ENCODE assay signal across 8 cellular contexts in genomic region chr5:141618804-141619554, GRCh38. TPM values are rescaled to one million over a fixed set of nuclear protein-coding genes. Genes with fewer than 3 reads are reported as not detected.
DNase-seq lines count a peak whose midpoint lies in the region; ATAC-seq and TF ChIP-seq lines count a peak whose summit lies in the region.

TSS of gene DIAPH1 (minus strand) at chr5:141619000. CDS start at chr5:141618914, 86 bp downstream.

- peak within 1 kb of the TSS; percentile 74 for H3K9ac ChIP-seq in IMR-90 (ENCODE audit: low read depth, low read length)

- no peaks in the 10 kb centered on the region for H3K27me3 ChIP-seq in IMR-90 (ENCODE audit: control insufficient read depth, insufficient read depth, low read length)

- peaks cover 3% of the 10 kb centered on the region; the same call in 1 of the 2 replicates for H4K20me1 ChIP-seq in IMR-90 (ENCODE audit: insufficient read depth, low read length)
- peaks cover 13% of the 10 kb centered on the region; the same call in 1 of the 2 replicates for H4K20me1 ChIP-seq in OCI-LY7 (ENCODE audit: insufficient read depth, low read length)

- peaks cover 20% of the 10 kb centered on the region for H3K36me3 ChIP-seq in IMR-90 (ENCODE audit: control insufficient read depth, insufficient read depth, low read length)
- H3K36me3 ChIP-seq in OCI-LY7 (ENCODE audit: insufficient read depth, low read length) = peaks cover 65% of the 10 kb centered on the region

- no peak within 1 kb of the TSS for H2BK15ac ChIP-seq in IMR-90 (ENCODE audit: low read depth, low read length)

- H2BK5ac ChIP-seq in IMR-90 (ENCODE audit: low read depth, low read length, poor library complexity, severe bottlenecking) = no peak within 1 kb of the TSS

- no peak within 1 kb of the TSS for H2BK120ac ChIP-seq in IMR-90 (ENCODE audit: low read depth, low read length)

- H4K8ac ChIP-seq in IMR-90 (ENCODE audit: low read depth in 2 of 2, low read length in 2 of 2) = peak within 1 kb of the TSS in 1 of 2 experiments; percentile 20; a peak in 2 of 4 replicates

- no peak within 1 kb of the TSS for H2BK20ac ChIP-seq in IMR-90 (ENCODE audit: low read depth, low read length)

- H3K27ac ChIP-seq in IMR-90 (ENCODE audit: insufficient read depth, low read length) (peak within 1 kb of the TSS; percentile 41), OCI-LY7 (ENCODE audit: low read depth, low read length, poor library complexity, severe bottlenecking) (peak within 1 kb of the TSS; percentile 63)

- WGBS in IMR-90 (ENCODE audit: extremely low coverage in 2 of 2, insufficient read length in 1 of 2), 2 experiments = 7% methylated on average over 17 of the region's 70 CpGs; no CpG with 5 or more reads in 1 of the 2 experiments

- peak; percentile 86 for ATAC-seq in GM21528 (IDR thresholded peaks at IDR 0.05; ENCODE audit: low FRiP score, unreplicated experiment)
- peak; percentile 94 for ATAC-seq in IMR-90 (ENCODE audit: low read depth)

- H3K4me2 ChIP-seq in IMR-90 (ENCODE audit: low read depth, low read length) (peak within 1 kb of the TSS; percentile 99), OCI-LY7 (ENCODE audit: low read length) (peak within 1 kb of the TSS; percentile 89)

- intact Hi-C loops in IMR-90 (cut with micrococcal nuclease) = loop anchor here (1.0 to 2.0 kb wide), 2 partner anchors 14 to 27 kb away; no protein-coding TSS in a partner anchor
- intact Hi-C loops in OCI-LY7 (cut with micrococcal nuclease; ENCODE audit: unreplicated experiment) = loop anchor here (1.0 to 10.0 kb wide), 5 partner anchors 17 to 104 kb away; partner anchors contain the start of genes HDAC3 and RELL2

- peak; percentile 70; the same call in 1 of the 2 replicates for TF ChIP-seq POLR2A in IMR-90 (IDR thresholded peaks at IDR 0.05; ENCODE audit: low read depth, low read length)

- DNase-seq in DMS153 treated with DMSO at 0.1 percent for 48 hours (lab: John Stamatoyannopoulos, UW; ENCODE audit: unreplicated experiment) (peak; percentile 76), IMR-90 (peak; percentile 94), OCI-LY7 (ENCODE audit: low spot score) (peak; percentile 98), activated T-cell treated with anti-CD3 and anti-CD28 coated beads for 1 hour (ENCODE audit: low read depth) (peak; percentile 98), epithelial cell of esophagus (ENCODE audit: low read depth) (peak; percentile 99), mucosa of gallbladder (ENCODE audit: low spot score) (peak; percentile 98)
- peak; percentile 96 to 99 for DNase-seq in stimulated activated CD8-positive, alpha-beta memory T cell treated with anti-CD3 and anti-CD28 coated beads, Interleukin-4, amount 100 ng/mL, for 4 hours (ENCODE audit: low read depth in 2 of 2, low spot score in 1 of 2)

- H3K9me3 ChIP-seq in IMR-90 (ENCODE audit: control insufficient read depth, insufficient read depth, low read length) = no peaks in the 10 kb centered on the region
- no peaks in the 10 kb centered on the region for H3K9me3 ChIP-seq in OCI-LY7 (ENCODE audit: low read length)

- H3K9me1 ChIP-seq in IMR-90 (ENCODE audit: insufficient read depth, low read length) = peaks cover 2% of the 10 kb centered on the region; the same call in 1 of the 2 replicates

- peaks cover 12 to 27% of the 10 kb centered on the region in 2 experiments for H3K79me1 ChIP-seq in IMR-90 (ENCODE audit: low read depth in 1 of 2, low read length in 2 of 2)

- peak within 1 kb of the TSS; percentile 67 for H3K23ac ChIP-seq in IMR-90 (ENCODE audit: low read depth, low read length)

- dilution Hi-C loops in IMR-90 (cut with HindIII; ENCODE audit: low sequenced_read_pairs, unreplicated experiment) = no loop called here

- peak within 1 kb of the TSS; percentile 87 for H2AFZ ChIP-seq in IMR-90 (replicated peaks; ENCODE audit: low read length, poor library complexity)
- peak within 1 kb of the TSS; percentile 53 for H2AFZ ChIP-seq in OCI-LY7 (ENCODE audit: low read length)

- H3K9me2 ChIP-seq in OCI-LY7 (ENCODE audit: insufficient read depth, low read length) = no peaks in the 10 kb centered on the region

- peak within 1 kb of the TSS; percentile 55 for H3K4me3 ChIP-seq in IMR-90 (ENCODE audit: insufficient read depth, low read depth, low read length)
- H3K4me3 ChIP-seq in OCI-LY7 (ENCODE audit: low read depth, low read length, poor library complexity, severe bottlenecking) = peak within 1 kb of the TSS; percentile 98
- H3K4me3 ChIP-seq in epithelial cell of esophagus (ENCODE audit: low read length) = peak within 1 kb of the TSS; percentile 80

- peak; percentile 85 for TF ChIP-seq RAD21 in IMR-90 (IDR thresholded peaks at IDR 0.05; ENCODE audit: low read length)

- CTCF ChIA-PET in IMR-90 (lab: Yijun Ruan, JAX) = interaction anchor here (0.6 to 6.7 kb wide), 13 partner anchors 9 to 52 kb away, joined by 3 to 94 read pairs (median 6); partner anchors contain the start of genes HDAC3 and RELL2
- CTCF ChIA-PET in OCI-LY7 (lab: Charles Lee; ENCODE audit: unreplicated experiment) = interaction anchor here (0.7 to 2.4 kb wide), 6 partner anchors 12 to 52 kb away, joined by 3 to 24 read pairs (median 5); partner anchors contain the start of gene RELL2

- 0 out of 2 replicates have a peak, but pooled peaks cover 3% of the 10 kb centered on the region for H3K4me1 ChIP-seq in IMR-90 (ENCODE audit: control insufficient read depth, insufficient read depth, low read length)
- H3K4me1 ChIP-seq in OCI-LY7 (ENCODE audit: insufficient read depth, low read length, poor library complexity, severe bottlenecking) = peaks cover 54% of the 10 kb centered on the region

- no peak within 1 kb of the TSS; the same call in none of the 2 replicates for H4K91ac ChIP-seq in IMR-90 (ENCODE audit: insufficient read depth, low read depth, low read length)

- H3K14ac ChIP-seq in IMR-90 (replicated peaks; ENCODE audit: low read depth, low read length) = peak within 1 kb of the TSS; percentile 54

- peak within 1 kb of the TSS; percentile 71 for H2AK9ac ChIP-seq in IMR-90 (replicated peaks; ENCODE audit: low read depth, low read length, poor library complexity)

- H3K4ac ChIP-seq in IMR-90 (ENCODE audit: low read depth, low read length) = peak within 1 kb of the TSS; percentile 48

- H3K56ac ChIP-seq in IMR-90 (ENCODE audit: extremely low read depth, insufficient read depth, low read length) = peak within 1 kb of the TSS; percentile 59; the same call in 1 of the 2 replicates

- POLR2A ChIA-PET in IMR-90 (lab: Charles Lee; ENCODE audit: unreplicated experiment) (interaction anchor here (1.2 kb wide), 1 partner anchor 32 kb away, joined by 6 read pairs; the partner anchor contains the start of gene FCHSD1), OCI-LY7 (lab: Charles Lee) (interaction anchor here (1.1 to 8.3 kb wide), 6 partner anchors 11 to 26 kb away, joined by 3 to 101 read pairs (median 24); partner anchors contain the start of genes HDAC3 and RELL2)

- peak within 1 kb of the TSS; percentile 43; the same call in 1 of the 2 replicates for H2AK5ac ChIP-seq in IMR-90 (ENCODE audit: low read depth, low read length)

- in situ Hi-C loops in IMR-90 (cut with MboI; ENCODE audit: low sequenced_read_pairs) = no loop called here

- peak within 1 kb of the TSS; percentile 32; the same call in 1 of the 2 replicates for H4K5ac ChIP-seq in IMR-90 (ENCODE audit: low read depth, low read length)

- H3K79me2 ChIP-seq in OCI-LY7 (ENCODE audit: insufficient read depth, low read depth, low read length) = peaks cover 42% of the 10 kb centered on the region

- TF ChIP-seq CTCF in IMR-90 (conservative IDR thresholded peaks at IDR 0.05; ENCODE audit: low read depth, low read length) = peak; percentile 99
- peak; percentile 97 for TF ChIP-seq CTCF in OCI-LY7 (conservative IDR thresholded peaks at IDR 0.05; ENCODE audit: low read length)
- peak; percentile 76 for TF ChIP-seq CTCF in epithelial cell of esophagus (IDR thresholded peaks at IDR 0.05; ENCODE audit: insufficient read depth, low read depth, low read length, missing control alignments)

- BruUV-seq in IMR-90 (replicated peaks; lab: Mats Ljungman, UMichigan) (no TSS peak), OCI-LY7 (replicated peaks; lab: Mats Ljungman, UMichigan) (no TSS peak)

- 0 out of 2 replicates have a peak within 1 kb of the TSS, but pooled peaks have one; percentile 11 for H3K18ac ChIP-seq in IMR-90 (ENCODE audit: low read depth, low read length)

TF ChIP-seq in IMR-90, 13 proteins besides CTCF, POLR2A, EP300 and RAD21:
- TF ChIP-seq, protein P1, sequence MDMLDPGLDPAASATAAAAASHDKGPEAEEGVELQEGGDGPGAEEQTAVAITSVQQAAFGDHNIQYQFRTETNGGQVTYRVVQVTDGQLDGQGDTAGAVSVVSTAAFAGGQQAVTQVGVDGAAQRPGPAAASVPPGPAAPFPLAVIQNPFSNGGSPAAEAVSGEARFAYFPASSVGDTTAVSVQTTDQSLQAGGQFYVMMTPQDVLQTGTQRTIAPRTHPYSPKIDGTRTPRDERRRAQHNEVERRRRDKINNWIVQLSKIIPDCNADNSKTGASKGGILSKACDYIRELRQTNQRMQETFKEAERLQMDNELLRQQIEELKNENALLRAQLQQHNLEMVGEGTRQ (IDR thresholded peaks at IDR 0.05; ENCODE audit: low read depth, low read length) = peak; percentile 89
- no peak for TF ChIP-seq MAFK (IDR thresholded peaks at IDR 0.05; ENCODE audit: low read depth, low read length)
- peak; percentile 88 for TF ChIP-seq BHLHE40 (IDR thresholded peaks at IDR 0.05; ENCODE audit: low read depth, low read length)
- TF ChIP-seq MXI1 (IDR thresholded peaks at IDR 0.05; ENCODE audit: borderline replicate concordance, low read depth, low read length) = peak; percentile 99
- TF ChIP-seq NFE2L2 (IDR thresholded peaks at IDR 0.05; ENCODE audit: low read depth, low read length) = no peak
- TF ChIP-seq CHD1 (IDR thresholded peaks at IDR 0.05; ENCODE audit: low read depth, low read length) = peak; percentile 88; the same call in 1 of the 2 replicates
- TF ChIP-seq SMC3 (IDR thresholded peaks at IDR 0.05; ENCODE audit: low read depth, low read length) = peak; percentile 96
- peak; percentile 90 for TF ChIP-seq MAZ (IDR thresholded peaks at IDR 0.05; ENCODE audit: borderline replicate concordance, low read depth, low read length)

RNA-seq across cellular contexts. Expression of gene DIAPH1, which starts in this region (rescaled TPM):
- total RNA-seq in IMR-90 (2012; rRNA removed) (12.0 and 15.8 TPM in 2 replicates), OCI-LY7 (2022) (143 and 174 TPM in 2 replicates), mucosa of gallbladder (85.9 TPM)
- polyA plus RNA-seq in IMR-90 (2012; rRNA removed) = 30.7 and 37.4 TPM in 2 replicates
- 16.8 and 22.1 TPM in 2 replicates for polyA plus RNA-seq in IMR-90 (2012; cell fraction: cytosol; rRNA removed)
- polyA plus RNA-seq in IMR-90 (2012; cell fraction: nucleus; rRNA removed; ENCODE audit: low replicate concordance) = 53.9 and 92.2 TPM in 2 replicates
- 64.9 and 78.8 TPM in 2 replicates for total RNA-seq in OCI-LY7 (2014; rRNA removed; shearing (Covaris generic))

Comparison
In these comparisons a context has a peak if more than half of its experiments do, and no peak if none do; other contexts are left out.
1. Peak in every context shown above with its lines: DNase-seq, ATAC-seq, H3K4me3 ChIP-seq and H3K27ac ChIP-seq.